ENCODE assay signal across 1 cellular context in the genomic region with DNA sequence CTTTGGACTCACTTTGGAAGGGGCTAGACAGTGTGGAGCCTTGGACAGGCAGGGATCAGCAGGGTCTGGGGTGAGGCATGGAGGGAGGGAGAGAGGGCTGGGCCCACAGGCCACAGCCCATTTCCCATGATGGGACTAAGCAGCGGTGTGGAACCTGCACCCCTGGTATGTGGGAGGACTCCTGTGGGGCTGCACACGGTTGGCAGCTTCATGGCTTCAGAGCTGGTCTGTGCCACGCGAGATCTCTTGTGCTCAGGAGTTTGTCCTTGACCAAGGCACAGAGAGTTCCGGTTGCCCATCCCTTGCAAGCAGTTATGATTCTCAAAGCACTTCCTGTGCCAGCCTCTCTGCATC.
TF ChIP-seq lines count a peak whose summit lies in the region.

No MANE protein-coding gene starts in this region.

TF ChIP-seq in HepG2, 621 proteins besides CTCF, POLR2A, EP300 and RAD21:
- TF ChIP-seq, protein P1, sequence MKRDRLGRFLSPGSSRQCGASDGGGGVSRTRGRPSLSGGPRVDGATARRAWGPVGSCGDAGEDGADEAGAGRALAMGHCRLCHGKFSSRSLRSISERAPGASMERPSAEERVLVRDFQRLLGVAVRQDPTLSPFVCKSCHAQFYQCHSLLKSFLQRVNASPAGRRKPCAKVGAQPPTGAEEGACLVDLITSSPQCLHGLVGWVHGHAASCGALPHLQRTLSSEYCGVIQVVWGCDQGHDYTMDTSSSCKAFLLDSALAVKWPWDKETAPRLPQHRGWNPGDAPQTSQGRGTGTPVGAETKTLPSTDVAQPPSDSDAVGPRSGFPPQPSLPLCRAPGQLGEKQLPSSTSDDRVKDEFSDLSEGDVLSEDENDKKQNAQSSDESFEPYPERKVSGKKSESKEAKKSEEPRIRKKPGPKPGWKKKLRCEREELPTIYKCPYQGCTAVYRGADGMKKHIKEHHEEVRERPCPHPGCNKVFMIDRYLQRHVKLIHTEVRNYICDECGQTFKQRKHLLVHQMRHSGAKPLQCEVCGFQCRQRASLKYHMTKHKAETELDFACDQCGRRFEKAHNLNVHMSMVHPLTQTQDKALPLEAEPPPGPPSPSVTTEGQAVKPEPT (CRISPR knock-in tag; IDR thresholded peaks at IDR 0.05; ENCODE audit: low read depth) = no peak
- 0 out of 2 replicates have a peak, but pooled peaks have one; percentile 29 for TF ChIP-seq ZNF232 (CRISPR knock-in tag; IDR thresholded peaks at IDR 0.05; ENCODE audit: borderline replicate concordance)
- no peak for TF ChIP-seq ASH2L (IDR thresholded peaks at IDR 0.05; ENCODE audit: insufficient read length, low read depth, low read length)
- TF ChIP-seq SRSF1 (optimal IDR thresholded peaks at IDR 0.05; ENCODE audit: low read depth, low read length) = peak; percentile 45
- TF ChIP-seq LCORL (IDR thresholded peaks at IDR 0.05) = no peak
- peak; percentile 36; the same call in 1 of the 2 replicates for TF ChIP-seq LCORL (CRISPR knock-in tag; IDR thresholded peaks at IDR 0.05)
- TF ChIP-seq, protein P2, sequence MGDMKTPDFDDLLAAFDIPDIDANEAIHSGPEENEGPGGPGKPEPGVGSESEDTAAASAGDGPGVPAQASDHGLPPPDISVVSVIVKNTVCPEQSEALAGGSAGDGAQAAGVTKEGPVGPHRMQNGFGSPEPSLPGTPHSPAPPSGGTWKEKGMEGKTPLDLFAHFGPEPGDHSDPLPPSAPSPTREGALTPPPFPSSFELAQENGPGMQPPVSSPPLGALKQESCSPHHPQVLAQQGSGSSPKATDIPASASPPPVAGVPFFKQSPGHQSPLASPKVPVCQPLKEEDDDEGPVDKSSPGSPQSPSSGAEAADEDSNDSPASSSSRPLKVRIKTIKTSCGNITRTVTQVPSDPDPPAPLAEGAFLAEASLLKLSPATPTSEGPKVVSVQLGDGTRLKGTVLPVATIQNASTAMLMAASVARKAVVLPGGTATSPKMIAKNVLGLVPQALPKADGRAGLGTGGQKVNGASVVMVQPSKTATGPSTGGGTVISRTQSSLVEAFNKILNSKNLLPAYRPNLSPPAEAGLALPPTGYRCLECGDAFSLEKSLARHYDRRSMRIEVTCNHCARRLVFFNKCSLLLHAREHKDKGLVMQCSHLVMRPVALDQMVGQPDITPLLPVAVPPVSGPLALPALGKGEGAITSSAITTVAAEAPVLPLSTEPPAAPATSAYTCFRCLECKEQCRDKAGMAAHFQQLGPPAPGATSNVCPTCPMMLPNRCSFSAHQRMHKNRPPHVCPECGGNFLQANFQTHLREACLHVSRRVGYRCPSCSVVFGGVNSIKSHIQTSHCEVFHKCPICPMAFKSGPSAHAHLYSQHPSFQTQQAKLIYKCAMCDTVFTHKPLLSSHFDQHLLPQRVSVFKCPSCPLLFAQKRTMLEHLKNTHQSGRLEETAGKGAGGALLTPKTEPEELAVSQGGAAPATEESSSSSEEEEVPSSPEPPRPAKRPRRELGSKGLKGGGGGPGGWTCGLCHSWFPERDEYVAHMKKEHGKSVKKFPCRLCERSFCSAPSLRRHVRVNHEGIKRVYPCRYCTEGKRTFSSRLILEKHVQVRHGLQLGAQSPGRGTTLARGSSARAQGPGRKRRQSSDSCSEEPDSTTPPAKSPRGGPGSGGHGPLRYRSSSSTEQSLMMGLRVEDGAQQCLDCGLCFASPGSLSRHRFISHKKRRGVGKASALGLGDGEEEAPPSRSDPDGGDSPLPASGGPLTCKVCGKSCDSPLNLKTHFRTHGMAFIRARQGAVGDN (CRISPR knock-in tag; IDR thresholded peaks at IDR 0.05) = peak; percentile 92
- peak; percentile 29; the same call in 1 of the 2 replicates for TF ChIP-seq SALL1 (CRISPR knock-in tag; IDR thresholded peaks at IDR 0.05)
- TF ChIP-seq RFX1 (IDR thresholded peaks at IDR 0.05) = no peak
- TF ChIP-seq SRF (IDR thresholded peaks at IDR 0.05; ENCODE audit: low read depth, low read length) = no peak
- 0 out of 2 replicates have a peak, but pooled peaks have one; percentile 24 for TF ChIP-seq YEATS4 (CRISPR knock-in tag; IDR thresholded peaks at IDR 0.05; ENCODE audit: borderline replicate concordance)
- TF ChIP-seq SP1 (IDR thresholded peaks at IDR 0.05) = no peak
- no peak for TF ChIP-seq SP1 (CRISPR knock-in tag; IDR thresholded peaks at IDR 0.05)
- TF ChIP-seq ZBTB38 (CRISPR knock-in tag; IDR thresholded peaks at IDR 0.05) = peak; percentile 45; the same call in 1 of the 2 replicates
- TF ChIP-seq HOXA3 (CRISPR knock-in tag; IDR thresholded peaks at IDR 0.05) = peak; percentile 25; the same call in 1 of the 2 replicates
- no peak for TF ChIP-seq FOXA3 (CRISPR knock-in tag; IDR thresholded peaks at IDR 0.05)
- peak; percentile 23; the same call in 1 of the 2 replicates for TF ChIP-seq MYC (CRISPR knock-in tag; IDR thresholded peaks at IDR 0.05; ENCODE audit: borderline replicate concordance)
- TF ChIP-seq, protein P3, sequence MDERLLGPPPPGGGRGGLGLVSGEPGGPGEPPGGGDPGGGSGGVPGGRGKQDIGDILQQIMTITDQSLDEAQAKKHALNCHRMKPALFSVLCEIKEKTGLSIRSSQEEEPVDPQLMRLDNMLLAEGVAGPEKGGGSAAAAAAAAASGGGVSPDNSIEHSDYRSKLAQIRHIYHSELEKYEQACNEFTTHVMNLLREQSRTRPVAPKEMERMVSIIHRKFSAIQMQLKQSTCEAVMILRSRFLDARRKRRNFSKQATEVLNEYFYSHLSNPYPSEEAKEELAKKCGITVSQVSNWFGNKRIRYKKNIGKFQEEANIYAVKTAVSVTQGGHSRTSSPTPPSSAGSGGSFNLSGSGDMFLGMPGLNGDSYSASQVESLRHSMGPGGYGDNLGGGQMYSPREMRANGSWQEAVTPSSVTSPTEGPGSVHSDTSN (CRISPR knock-in tag; IDR thresholded peaks at IDR 0.05) = no peak
- TF ChIP-seq HNF4A (CRISPR knock-in tag; IDR thresholded peaks at IDR 0.05) = peak; percentile 48
- 0 out of 2 replicates have a peak, but pooled peaks have one; percentile 41 for TF ChIP-seq KDM5B (CRISPR knock-in tag; IDR thresholded peaks at IDR 0.05; ENCODE audit: borderline replicate concordance)
- no peak for TF ChIP-seq NR2F6 (IDR thresholded peaks at IDR 0.05)
- TF ChIP-seq NR2F6 (CRISPR knock-in tag; IDR thresholded peaks at IDR 0.05) = no peak
- TF ChIP-seq PITX1 (CRISPR knock-in tag; IDR thresholded peaks at IDR 0.05) = 0 out of 2 replicates have a peak, but pooled peaks have one; percentile 12
- 0 out of 2 replicates have a peak, but pooled peaks have one; percentile 38 for TF ChIP-seq ZNF501 (CRISPR knock-in tag; IDR thresholded peaks at IDR 0.05)
- TF ChIP-seq BRD4 (CRISPR knock-in tag; IDR thresholded peaks at IDR 0.05) = 0 out of 2 replicates have a peak, but pooled peaks have one; percentile 23
- TF ChIP-seq ZNF7 (CRISPR knock-in tag; IDR thresholded peaks at IDR 0.05) = 0 out of 2 replicates have a peak, but pooled peaks have one; percentile 40
- TF ChIP-seq MED1 (CRISPR knock-in tag; IDR thresholded peaks at IDR 0.05) = peak; percentile 18; the same call in 1 of the 2 replicates
- TF ChIP-seq, protein P4, sequence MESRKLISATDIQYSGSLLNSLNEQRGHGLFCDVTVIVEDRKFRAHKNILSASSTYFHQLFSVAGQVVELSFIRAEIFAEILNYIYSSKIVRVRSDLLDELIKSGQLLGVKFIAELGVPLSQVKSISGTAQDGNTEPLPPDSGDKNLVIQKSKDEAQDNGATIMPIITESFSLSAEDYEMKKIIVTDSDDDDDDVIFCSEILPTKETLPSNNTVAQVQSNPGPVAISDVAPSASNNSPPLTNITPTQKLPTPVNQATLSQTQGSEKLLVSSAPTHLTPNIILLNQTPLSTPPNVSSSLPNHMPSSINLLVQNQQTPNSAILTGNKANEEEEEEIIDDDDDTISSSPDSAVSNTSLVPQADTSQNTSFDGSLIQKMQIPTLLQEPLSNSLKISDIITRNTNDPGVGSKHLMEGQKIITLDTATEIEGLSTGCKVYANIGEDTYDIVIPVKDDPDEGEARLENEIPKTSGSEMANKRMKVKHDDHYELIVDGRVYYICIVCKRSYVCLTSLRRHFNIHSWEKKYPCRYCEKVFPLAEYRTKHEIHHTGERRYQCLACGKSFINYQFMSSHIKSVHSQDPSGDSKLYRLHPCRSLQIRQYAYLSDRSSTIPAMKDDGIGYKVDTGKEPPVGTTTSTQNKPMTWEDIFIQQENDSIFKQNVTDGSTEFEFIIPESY (CRISPR knock-in tag; IDR thresholded peaks at IDR 0.05) = peak; percentile 87
- peak; percentile 92 for TF ChIP-seq ZNF263 (CRISPR knock-in tag; IDR thresholded peaks at IDR 0.05)
- TF ChIP-seq ARHGAP35 (CRISPR knock-in tag; IDR thresholded peaks at IDR 0.05; ENCODE audit: borderline replicate concordance) = 0 out of 2 replicates have a peak, but pooled peaks have one; percentile 8
- TF ChIP-seq ZNF225 (CRISPR knock-in tag; IDR thresholded peaks at IDR 0.05) = no peak
- TF ChIP-seq TEAD3 (CRISPR knock-in tag; optimal IDR thresholded peaks at IDR 0.05; ENCODE audit: borderline replicate concordance) = peak; percentile 72
